In the genomic region with DNA sequence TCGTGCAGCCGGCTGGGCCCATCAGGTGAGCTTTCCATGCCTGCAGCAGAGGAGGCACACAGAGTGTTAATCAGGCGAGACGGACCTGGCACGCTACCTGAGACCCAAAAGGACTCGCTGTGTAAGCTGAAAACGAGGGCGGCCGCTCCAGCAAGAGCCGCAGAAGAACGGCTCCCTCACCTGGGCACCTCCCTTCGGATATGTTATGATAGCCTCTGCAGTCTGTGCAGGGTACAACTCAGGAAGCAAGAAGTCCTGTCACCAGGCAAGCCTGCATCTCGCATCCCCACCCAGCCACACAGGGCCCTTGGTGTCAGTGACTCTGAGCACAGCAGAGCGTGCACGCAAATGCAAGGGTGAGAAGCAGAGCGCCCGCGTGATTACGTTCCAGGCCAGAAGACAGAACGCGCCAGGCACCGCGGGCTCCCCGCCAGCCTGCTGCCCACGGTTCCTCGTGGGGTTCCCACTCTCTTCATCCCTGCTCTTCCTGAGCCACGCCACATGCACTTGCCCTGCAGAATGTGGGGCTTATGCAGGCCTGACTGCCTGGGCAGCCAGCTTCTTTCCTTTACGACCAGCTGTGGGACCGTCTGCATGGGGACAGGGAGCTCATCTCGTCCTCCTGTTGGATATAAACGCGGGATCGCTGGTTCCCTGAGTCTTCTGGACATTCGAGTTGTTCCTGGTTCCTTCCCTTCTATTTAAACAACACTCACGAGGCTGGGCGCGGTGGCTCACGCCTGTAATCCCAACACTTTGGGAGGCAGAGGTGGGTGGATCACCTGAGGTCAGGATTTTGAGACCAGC, we compare ENCODE assay signal across 16 cellular contexts. TPM values are rescaled to one million over a fixed set of nuclear protein-coding genes. Genes with fewer than 3 reads are reported as not detected.
DNase-seq lines count a peak whose midpoint lies in the region; ATAC-seq, FAIRE-seq and TF ChIP-seq lines count a peak whose summit lies in the region.
"Had no signal": no experiment of that assay in that cellular context is flagged by ENCODE, and none has a peak within 500 bp of the region (broad histone marks: within the 10 kb centered on the region; RNA-seq: fewer than 3 reads in every experiment).

No MANE protein-coding gene starts in this region.

- H2BK20ac ChIP-seq in IMR-90 (ENCODE audit: low read depth, low read length) = no peak overlapping the region

- H3K14ac ChIP-seq in IMR-90 (replicated peaks; ENCODE audit: low read depth, low read length) = no peak overlapping the region

- H4K5ac ChIP-seq in IMR-90 (ENCODE audit: low read depth, low read length) = no peak overlapping the region

- no peaks in the 10 kb centered on the region for H3K27me3 Mint-ChIP-seq in endodermal cell (ENCODE audit: insufficient read depth)

- H4K20me1 ChIP-seq in IMR-90 (ENCODE audit: insufficient read depth, low read length) (no peaks in the 10 kb centered on the region), osteoblast (ENCODE audit: insufficient read depth, low read length) (no peaks in the 10 kb centered on the region)
- H4K20me1 ChIP-seq: BLaER1 had no signal

- H2BK120ac ChIP-seq in IMR-90 (ENCODE audit: low read depth, low read length) = no peak overlapping the region

- no peaks in the 10 kb centered on the region for H3K9me3 ChIP-seq in IMR-90 (ENCODE audit: control insufficient read depth, insufficient read depth, low read length)
- H3K9me3 ChIP-seq in osteoblast (ENCODE audit: low read depth, low read length) = no peaks in the 10 kb centered on the region
- H3K9me3 ChIP-seq in aorta (ENCODE audit: control insufficient read depth, low read length) = no peaks in the 10 kb centered on the region
- H3K9me3 ChIP-seq in endodermal cell (ENCODE audit: control insufficient read depth, low read length) = no peaks in the 10 kb centered on the region
- H3K9me3 ChIP-seq in pancreas = no peaks in the 10 kb centered on the region
- H3K9me3 ChIP-seq: A549, BLaER1, HAP-1 had no signal

- no peaks in the 10 kb centered on the region for H3K4me1 Mint-ChIP-seq in endodermal cell

- H3K18ac ChIP-seq in IMR-90 (ENCODE audit: low read depth, low read length) = no peak overlapping the region

- no peaks in the 10 kb centered on the region for H3K27me3 ChIP-seq in IMR-90 (ENCODE audit: control insufficient read depth, insufficient read depth, low read length)
- no peaks in the 10 kb centered on the region for H3K27me3 ChIP-seq in osteoblast (ENCODE audit: insufficient read depth, low read length)
- no peaks in the 10 kb centered on the region for H3K27me3 ChIP-seq in aorta (ENCODE audit: control insufficient read depth in 1 of 2, insufficient read depth in 2 of 2, low read length in 1 of 2)
- no peaks in the 10 kb centered on the region for H3K27me3 ChIP-seq in endodermal cell (ENCODE audit: control insufficient read depth, insufficient read depth, low read length, poor library complexity, severe bottlenecking)
- H3K27me3 ChIP-seq in pancreas = no peaks in the 10 kb centered on the region
- H3K27me3 ChIP-seq: BLaER1 had no signal

- DNase-seq in IMR-90 (no peak), cerebellum (ENCODE audit: low spot score) (peak; percentile 43), osteoblast (ENCODE audit: insufficient read length, low spot score, missing footprints) (peak; percentile 35), aorta (peak; percentile 33 to 67), urothelium cell line (ENCODE audit: low spot score) (no peak), endodermal cell (no peak), pancreas (no peak)
- DNase-seq: CD8-positive, alpha-beta memory T cell; DMS 273 treated with DMSO at 0.1 percent for 48 hours; EL; GDM1 had no signal

- POLR2A ChIA-PET in IMR-90 (lab: Charles Lee; ENCODE audit: unreplicated experiment) = interaction anchor here (0.7 kb wide), 1 partner anchor 1231 kb away, joined by 3 read pairs; no protein-coding TSS in a partner anchor

- H3K79me2 ChIP-seq in osteoblast (ENCODE audit: insufficient read depth, low read length) = no peaks in the 10 kb centered on the region

- BruUV-seq in IMR-90 (replicated peaks; lab: Mats Ljungman, UMichigan) = no TSS peak

- H3K23ac ChIP-seq in IMR-90 (ENCODE audit: low read depth, low read length) = no peak overlapping the region

- H3K9me3 Mint-ChIP-seq in endodermal cell = peaks cover under 1% of the 10 kb centered on the region
- H3K9me3 Mint-ChIP-seq: CD8-positive, alpha-beta memory T cell had no signal

- CTCF ChIA-PET in IMR-90 (lab: Yijun Ruan, JAX) = no interaction called here

- TF ChIP-seq POLR2A in IMR-90 (IDR thresholded peaks at IDR 0.05; ENCODE audit: low read depth, low read length) = no peak

- H3K56ac ChIP-seq in IMR-90 (ENCODE audit: extremely low read depth, insufficient read depth, low read length) = no peak overlapping the region

- H3K9ac ChIP-seq in IMR-90 (ENCODE audit: low read depth, low read length) (no peak overlapping the region), endodermal cell (ENCODE audit: extremely low read depth, low read length, poor library complexity, severe bottlenecking) (no peak overlapping the region)
- H3K9ac ChIP-seq: BLaER1 had no signal

- intact Hi-C loops in IMR-90 (cut with micrococcal nuclease) = no loop called here
- intact Hi-C loops in aorta (cut with DNase I) = no loop called here
- intact Hi-C loops in pancreas (cut with DNase I) = no loop called here

- TF ChIP-seq RAD21 in IMR-90 (IDR thresholded peaks at IDR 0.05; ENCODE audit: low read length) = no peak

- no peak overlapping the region for H2AFZ ChIP-seq in IMR-90 (replicated peaks; ENCODE audit: low read length, poor library complexity)
- H2AFZ ChIP-seq in osteoblast (ENCODE audit: low read length) = no peak overlapping the region

- no peak for ATAC-seq in IMR-90 (ENCODE audit: low read depth)
- peak; percentile 24 for ATAC-seq in aorta (ENCODE audit: low FRiP score)
- no peak for ATAC-seq in pancreas
- ATAC-seq: A549 had no signal

- no peak overlapping the region for H2AK5ac ChIP-seq in IMR-90 (ENCODE audit: low read depth, low read length)

- H2AK9ac ChIP-seq in IMR-90 (replicated peaks; ENCODE audit: low read depth, low read length, poor library complexity) = peak overlapping the region; percentile 78

- H3K9me1 ChIP-seq in IMR-90 (ENCODE audit: insufficient read depth, low read length) = no peaks in the 10 kb centered on the region

- H2BK5ac ChIP-seq in IMR-90 (ENCODE audit: low read depth, low read length, poor library complexity, severe bottlenecking) = no peak overlapping the region

- FAIRE-seq in urothelium cell line (lab: Jason Lieb, UNC) (no peak), pancreas (lab: Jason Lieb, UNC) (no peak)
- FAIRE-seq: A549, GM19239, H1 had no signal

- H3K4me1 ChIP-seq in IMR-90 (ENCODE audit: control insufficient read depth, insufficient read depth, low read length) = no peaks in the 10 kb centered on the region
- no peaks in the 10 kb centered on the region for H3K4me1 ChIP-seq in osteoblast (ENCODE audit: insufficient read depth, low read length)
- H3K4me1 ChIP-seq in aorta (ENCODE audit: control insufficient read depth in 1 of 2, insufficient read depth in 2 of 2, low read length in 2 of 2) = no peaks in the 10 kb centered on the region
- H3K4me1 ChIP-seq in endodermal cell (ENCODE audit: control insufficient read depth, insufficient read depth, low read length) = no peaks in the 10 kb centered on the region
- H3K4me1 ChIP-seq in pancreas = no peaks in the 10 kb centered on the region
- H3K4me1 ChIP-seq: A549, HAP-1 had no signal

- in situ Hi-C loops in IMR-90 (cut with MboI; ENCODE audit: low sequenced_read_pairs) = no loop called here

- no peak overlapping the region for H3K27ac Mint-ChIP-seq in endodermal cell
- H3K27ac Mint-ChIP-seq: CD8-positive, alpha-beta memory T cell had no signal

- H3K4me3 ChIP-seq in IMR-90 (ENCODE audit: insufficient read depth, low read depth, low read length) (no peak overlapping the region), osteoblast (ENCODE audit: insufficient read depth, low read length) (no peak overlapping the region), aorta (ENCODE audit: low read length in 2 of 2) (no peak overlapping the region), endodermal cell (ENCODE audit: low read length) (no peak overlapping the region), pancreas (no peak overlapping the region)
- H3K4me3 ChIP-seq: A549, BLaER1, HAP-1 had no signal

- H3K4me3 Mint-ChIP-seq in endodermal cell = no peak overlapping the region
- H3K4me3 Mint-ChIP-seq: CD8-positive, alpha-beta memory T cell had no signal

- dilution Hi-C loops in IMR-90 (cut with HindIII; ENCODE audit: low sequenced_read_pairs, unreplicated experiment) = no loop called here

- no peaks in the 10 kb centered on the region for H3K79me1 ChIP-seq in IMR-90 (ENCODE audit: low read depth in 1 of 2, low read length in 2 of 2)

- H4K91ac ChIP-seq in IMR-90 (ENCODE audit: insufficient read depth, low read depth, low read length) = no peak overlapping the region

- H3K27ac ChIP-seq in IMR-90 (ENCODE audit: insufficient read depth, low read length) (no peak overlapping the region), osteoblast (ENCODE audit: low read depth, low read length) (no peak overlapping the region), aorta (ENCODE audit: low read depth in 1 of 2, low read length in 2 of 2) (no peak overlapping the region), endodermal cell (ENCODE audit: low read depth, low read length) (no peak overlapping the region), pancreas (no peak overlapping the region)
- H3K27ac ChIP-seq: A549, BLaER1 had no signal

- H3K4ac ChIP-seq in IMR-90 (ENCODE audit: low read depth, low read length) = no peak overlapping the region

- H3K4me2 ChIP-seq in IMR-90 (ENCODE audit: low read depth, low read length) (no peak overlapping the region), osteoblast (ENCODE audit: insufficient read depth, low read length) (no peak overlapping the region)
- H3K4me2 ChIP-seq: A549, BLaER1 had no signal

- no peak for TF ChIP-seq CTCF in IMR-90 (conservative IDR thresholded peaks at IDR 0.05; ENCODE audit: low read depth, low read length)
- TF ChIP-seq CTCF in osteoblast (IDR thresholded peaks at IDR 0.05; ENCODE audit: extremely low read depth, low read depth, low read length) = no peak
- no peak for TF ChIP-seq CTCF in endodermal cell (conservative IDR thresholded peaks at IDR 0.05)
- no peak for TF ChIP-seq CTCF in pancreas (IDR thresholded peaks at IDR 0.05)

- no peak overlapping the region for H4K8ac ChIP-seq in IMR-90 (ENCODE audit: low read depth in 2 of 2, low read length in 2 of 2)

- no peak overlapping the region for H2BK15ac ChIP-seq in IMR-90 (ENCODE audit: low read depth, low read length)

- WGBS in IMR-90 (ENCODE audit: extremely low coverage in 2 of 2, insufficient read length in 1 of 2), 2 experiments = 89% methylated on average over 22 of the region's 38 CpGs; no CpG with 5 or more reads in 1 of the 2 experiments
- WGBS in aorta, 2 donors = 90 to 92% methylated on average over 38 of the region's 38 CpGs
- 94% methylated on average over 31 to 38 of the region's 38 CpGs for WGBS in endodermal cell (ENCODE audit: insufficient coverage in 1 of 2, insufficient read length in 1 of 2), 2 experiments
- 90 to 91% methylated on average over 38 of the region's 38 CpGs for WGBS in pancreas, 2 donors

- H3K36me3 ChIP-seq in IMR-90 (ENCODE audit: control insufficient read depth, insufficient read depth, low read length) = peaks cover 25% of the 10 kb centered on the region
- H3K36me3 ChIP-seq in osteoblast (ENCODE audit: insufficient read depth, low read length) = peaks cover 26% of the 10 kb centered on the region
- peaks cover 0 to 3% of the 10 kb centered on the region in 2 donors for H3K36me3 ChIP-seq in aorta (ENCODE audit: control insufficient read depth in 1 of 2, insufficient read depth in 2 of 2, low read length in 1 of 2)
- H3K36me3 ChIP-seq in endodermal cell (ENCODE audit: control insufficient read depth, insufficient read depth, low read length) = peaks cover 6% of the 10 kb centered on the region
- peaks cover 0 to 42% (median 0%) of the 10 kb centered on the region in 3 donors for H3K36me3 ChIP-seq in pancreas

- peaks cover 37% of the 10 kb centered on the region for H3K36me3 Mint-ChIP-seq in endodermal cell (ENCODE audit: low read depth)

RNA-seq across cellular contexts. Expression of a gene that starts 20.2 kb away (rescaled TPM):
- total RNA-seq in IMR-90 (2012; rRNA removed) (15.2 and 23.1 TPM in 2 replicates), cerebellum (21.0 TPM), osteoblast (24.5 and 30.0 TPM in 2 replicates), aorta (10 to 100 TPM; 31.9 to 38.8 TPM), endodermal cell (10 to 100 TPM; 49.9 to 59.7 TPM), pancreas (10 to 100 TPM; 21.1 to 34.3 (median 27.5) TPM)
- polyA plus RNA-seq in IMR-90 (2012; rRNA removed) (19.2 and 19.7 TPM in 2 replicates), aorta (10 to 100 TPM; 26.8 to 30.7 TPM), pancreas (10 to 100 TPM; 15.7 to 24.6 TPM)
- 18.0 and 18.8 TPM in 2 replicates for polyA plus RNA-seq in IMR-90 (2012; cell fraction: cytosol; rRNA removed)
- 28.6 and 36.5 TPM in 2 replicates for polyA plus RNA-seq in IMR-90 (2012; cell fraction: nucleus; rRNA removed; ENCODE audit: low replicate concordance)
- polyA plus RNA-seq in endodermal cell (2013, experiment 1 of 2) = 33.6 TPM
- polyA plus RNA-seq in endodermal cell (2013, experiment 2 of 2) = 31.0 TPM

RNA-seq across cellular contexts. Expression of a gene that starts 40.5 kb away (rescaled TPM):
- total RNA-seq in IMR-90 (2012; rRNA removed) = 14.3 and 20.0 TPM in 2 replicates
- polyA plus RNA-seq in IMR-90 (2012; rRNA removed) = 17.5 and 17.9 TPM in 2 replicates
- polyA plus RNA-seq in IMR-90 (2012; cell fraction: cytosol; rRNA removed) = 5.9 and 7.6 TPM in 2 replicates
- polyA plus RNA-seq in IMR-90 (2012; cell fraction: nucleus; rRNA removed; ENCODE audit: low replicate concordance) = 17.7 and 21.7 TPM in 2 replicates
- total RNA-seq in cerebellum = 31.0 TPM
- 21.5 and 21.7 TPM in 2 replicates for total RNA-seq in osteoblast
- total RNA-seq in aorta = 10 to 100 TPM; 47.8 to 53.6 TPM
- polyA plus RNA-seq in aorta = 1 to 10 TPM; 8.1 to 8.5 TPM
- total RNA-seq in endodermal cell = 10 to 100 TPM; 34.2 to 47.5 TPM
- polyA plus RNA-seq in endodermal cell (2013, experiment 1 of 2) = 24.2 TPM
- polyA plus RNA-seq in endodermal cell (2013, experiment 2 of 2) = 18.7 TPM
- total RNA-seq in pancreas = 10 to 100 TPM; 22.6 to 37.7 (median 26.4) TPM
- polyA plus RNA-seq in pancreas = 10 to 100 TPM in 1 of 2 donors, 1 to 10 TPM in 1; 9.2 to 10.3 TPM

RNA-seq across cellular contexts. Expression of a gene that starts 40.7 kb away (rescaled TPM):
- total RNA-seq in IMR-90 (2012; rRNA removed) (6.7 and 7.3 TPM in 2 replicates), cerebellum (7.2 TPM), osteoblast (5.1 and 8.3 TPM in 2 replicates), aorta (10 to 100 TPM in 1 of 2 donors, 1 to 10 TPM in 1; 5.7 to 10.2 TPM), endodermal cell (1 to 10 TPM; 7.2 to 7.6 TPM), pancreas (1 to 10 TPM; 3.3 to 6.4 (median 4.3) TPM)
- polyA plus RNA-seq in IMR-90 (2012; rRNA removed) (6.5 and 8.2 TPM in 2 replicates), aorta (1 to 10 TPM; 4.3 to 8.1 TPM), pancreas (1 to 10 TPM; 7.3 to 8.6 TPM)
- 4.6 and 5.5 TPM in 2 replicates for polyA plus RNA-seq in IMR-90 (2012; cell fraction: cytosol; rRNA removed)
- polyA plus RNA-seq in IMR-90 (2012; cell fraction: nucleus; rRNA removed; ENCODE audit: low replicate concordance) = 19.8 and 20.2 TPM in 2 replicates
- 6.5 TPM for polyA plus RNA-seq in endodermal cell (2013, experiment 1 of 2)
- 6.5 TPM for polyA plus RNA-seq in endodermal cell (2013, experiment 2 of 2)

RNA-seq across cellular contexts. Expression of a gene that starts 44.0 kb away (rescaled TPM):
- total RNA-seq in IMR-90 (2012; rRNA removed) (0.90 and 1.9 TPM in 2 replicates), cerebellum (1.7 TPM), osteoblast (not detected in 2 replicates), aorta (1 to 10 TPM; 5.6 to 7.5 TPM), endodermal cell (10 to 100 TPM; 11.1 to 15.0 TPM), pancreas (1 to 10 TPM; 3.1 to 6.8 (median 5.8) TPM)
- polyA plus RNA-seq in IMR-90 (2012; rRNA removed) (3.4 and 7.6 TPM in 2 replicates), aorta (1 to 10 TPM; 3.9 to 6.5 TPM), pancreas (10 to 100 TPM; 10.3 to 15.1 TPM)
- 2.4 and 11.2 TPM in 2 replicates for polyA plus RNA-seq in IMR-90 (2012; cell fraction: cytosol; rRNA removed)
- polyA plus RNA-seq in IMR-90 (2012; cell fraction: nucleus; rRNA removed; ENCODE audit: low replicate concordance) = 1.2 and 5.9 TPM in 2 replicates
- polyA plus RNA-seq in endodermal cell (2013, experiment 1 of 2) = 8.3 TPM
- 6.1 TPM for polyA plus RNA-seq in endodermal cell (2013, experiment 2 of 2)

Comparison
In these comparisons a context has a peak if more than half of its experiments do, and no peak if none do; other contexts are left out.
1. DNase-seq: peak in cerebellum (single experiment), osteoblast (single experiment) and aorta (2 of 2); none in IMR-90 (single experiment), urothelium cell line (single experiment), endodermal cell (single experiment) and pancreas (0 of 6).